In the genomic region with DNA sequence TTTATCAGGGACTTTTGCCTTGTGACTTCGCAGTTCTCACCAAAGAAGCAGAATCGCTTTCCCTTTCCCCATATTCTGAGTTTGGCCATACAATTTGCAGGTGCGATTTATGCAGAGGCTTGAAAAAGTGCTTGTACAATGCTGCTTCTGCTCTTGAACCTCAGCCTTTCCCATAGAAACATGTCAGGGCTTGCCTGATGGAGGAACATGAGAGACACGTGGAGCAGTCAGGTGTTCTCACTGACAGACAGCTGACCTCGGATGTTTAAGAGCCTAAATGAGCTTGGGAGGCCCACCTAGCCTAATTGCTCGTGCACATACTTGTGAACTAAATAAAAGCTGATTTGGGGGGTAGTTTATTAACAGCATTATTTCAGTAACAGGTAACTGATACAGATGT, we compare ENCODE assay signal across 22 cellular contexts.
A peak's percentile ranks its signal among the peaks of the same experiment; 100 is the strongest.
DNase-seq lines count a peak whose midpoint lies in the region; ATAC-seq lines count a peak whose summit lies in the region.
"Had no signal": no experiment of that assay in that cellular context is flagged by ENCODE, and none has a peak within 500 bp of the region (broad histone marks: within the 10 kb centered on the region; RNA-seq: fewer than 3 reads in every experiment).

No MANE protein-coding gene starts in this region.

- H3K4me1 ChIP-seq in neuron (ENCODE audit: insufficient read depth, low read length), result no peaks in the 10 kb centered on the region
- H3K4me1 ChIP-seq: right atrium auricular region, thyroid gland had no signal

- peak; percentile 81 for DNase-seq in NCI-H2107 treated with DMSO at 0.1 percent for 48 hours (lab: John Stamatoyannopoulos, UW; ENCODE audit: unreplicated experiment)
- DNase-seq in NCI-H2107 (lab: John Stamatoyannopoulos, UW), result no peak
- DNase-seq in NCI-H1417 (lab: John Stamatoyannopoulos, UW), result peak; percentile 68 to 92 (median 84)
- DNase-seq in NCI-H748 treated with DMSO at 0.1 percent for 48 hours (lab: John Stamatoyannopoulos, UW), result peak; percentile 53
- DNase-seq in NK-92 treated with Interleukin-12 subunit alpha and Interleukin-12 subunit beta, amount 100 ng/mL, for 24 hours (lab: John Stamatoyannopoulos, UW), result no peak
- DNase-seq in T-helper 2 cell treated with Interferon-gamma antibody and Interleukin-4, amounts not matched to agents 5 μg/mL and 100 μg/mL, for 36 hours (ENCODE audit: low spot score), result no peak
- DNase-seq: activated naive CD4-positive, alpha-beta T cell treated with Interleukin-2 at 50 U/mL for 16 hours; activated T-cell treated with anti-CD3 and anti-CD28 coated beads, Interleukin-2, amount 50 U/mL, for 48 hours; amygdala; CD4-positive, alpha-beta T cell; central memory CD4-positive, alpha-beta T cell; head of caudate nucleus; naive thymus-derived CD4-positive, alpha-beta T cell; NCI-H1694; SIG-M5; stimulated activated CD4-positive, alpha-beta T cell treated with anti-CD3 and anti-CD28 coated beads, Interleukin-4, amount 100 ng/mL, for 4 hours; stimulated activated naive CD8-positive, alpha-beta T cell treated with anti-CD3 and anti-CD28 coated beads, Interleukin-15, Interleukin-2, amounts not matched to agents 100 U/mL and 50 U/mL, for 24 hours; thyroid gland had no signal

- H3K4me1 Mint-ChIP-seq in T-helper 2 cell treated with Interferon-gamma antibody and Interleukin-4, amounts not matched to agents 5 μg/mL and 100 μg/mL, for 36 hours (ENCODE audit: low read depth), result peaks cover 2% of the 10 kb centered on the region

- no peak overlapping the region for H3K4me3 Mint-ChIP-seq in T-helper 2 cell treated with Interferon-gamma antibody and Interleukin-4, amounts not matched to agents 5 μg/mL and 100 μg/mL, for 36 hours
- H3K4me3 Mint-ChIP-seq: CD4-positive, alpha-beta T cell; naive thymus-derived CD4-positive, alpha-beta T cell had no signal

- ATAC-seq in HG03196 (IDR thresholded peaks at IDR 0.05; ENCODE audit: unreplicated experiment), result no peak
- ATAC-seq: left lobe of liver; naive thymus-derived CD4-positive, alpha-beta T cell; stimulated activated naive CD8-positive, alpha-beta T cell treated with anti-CD3 and anti-CD28 coated beads, Interleukin-15, Interleukin-2, amounts not matched to agents 100 U/mL and 50 U/mL, for 24 hours had no signal

- H3K4me3 ChIP-seq in neuron (ENCODE audit: low read length), result no peak overlapping the region
- H3K4me3 ChIP-seq: right atrium auricular region, thyroid gland had no signal

- H3K36me3 ChIP-seq in neuron (ENCODE audit: insufficient read depth, low read length), result no peaks in the 10 kb centered on the region
- H3K36me3 ChIP-seq: right atrium auricular region, thyroid gland had no signal

- no peaks in the 10 kb centered on the region for H3K9me3 Mint-ChIP-seq in T-helper 2 cell treated with Interferon-gamma antibody and Interleukin-4, amounts not matched to agents 5 μg/mL and 100 μg/mL, for 36 hours

- no peaks in the 10 kb centered on the region for H3K27me3 ChIP-seq in neuron (ENCODE audit: insufficient read depth, low read length)
- H3K27me3 ChIP-seq: right atrium auricular region, thyroid gland had no signal

- H3K9me3 ChIP-seq in neuron (ENCODE audit: low read length), result no peaks in the 10 kb centered on the region
- H3K9me3 ChIP-seq: right atrium auricular region, thyroid gland had no signal

- peaks cover 2% of the 10 kb centered on the region for H3K27me3 Mint-ChIP-seq in T-helper 2 cell treated with Interferon-gamma antibody and Interleukin-4, amounts not matched to agents 5 μg/mL and 100 μg/mL, for 36 hours (ENCODE audit: low read depth)

- H2AFZ ChIP-seq in neuron (ENCODE audit: low read depth, low read length), result peak overlapping the region; percentile 1

- no peaks in the 10 kb centered on the region for H3K36me3 Mint-ChIP-seq in T-helper 2 cell treated with Interferon-gamma antibody and Interleukin-4, amounts not matched to agents 5 μg/mL and 100 μg/mL, for 36 hours (ENCODE audit: low read depth)
- H3K36me3 Mint-ChIP-seq: naive thymus-derived CD4-positive, alpha-beta T cell had no signal

- no peak overlapping the region for H3K27ac Mint-ChIP-seq in T-helper 2 cell treated with Interferon-gamma antibody and Interleukin-4, amounts not matched to agents 5 μg/mL and 100 μg/mL, for 36 hours
- H3K27ac Mint-ChIP-seq: CD4-positive, alpha-beta T cell; naive thymus-derived CD4-positive, alpha-beta T cell had no signal

Comparison
In these comparisons a context has a peak if more than half of its experiments do, and no peak if none do; other contexts are left out.
1. DNase-seq: peak in NCI-H2107 treated with DMSO at 0.1 percent for 48 hours (single experiment), NCI-H1417 (3 of 3) and NCI-H748 treated with DMSO at 0.1 percent for 48 hours (single experiment); none in NCI-H2107 (single experiment), NK-92 treated with Interleukin-12 subunit alpha and Interleukin-12 subunit beta, amount 100 ng/mL, for 24 hours (single experiment) and T-helper 2 cell treated with Interferon-gamma antibody and Interleukin-4, amounts not matched to agents 5 μg/mL and 100 μg/mL, for 36 hours (single experiment).